ENCODE assay signal across 2 cellular contexts in the genomic region with DNA sequence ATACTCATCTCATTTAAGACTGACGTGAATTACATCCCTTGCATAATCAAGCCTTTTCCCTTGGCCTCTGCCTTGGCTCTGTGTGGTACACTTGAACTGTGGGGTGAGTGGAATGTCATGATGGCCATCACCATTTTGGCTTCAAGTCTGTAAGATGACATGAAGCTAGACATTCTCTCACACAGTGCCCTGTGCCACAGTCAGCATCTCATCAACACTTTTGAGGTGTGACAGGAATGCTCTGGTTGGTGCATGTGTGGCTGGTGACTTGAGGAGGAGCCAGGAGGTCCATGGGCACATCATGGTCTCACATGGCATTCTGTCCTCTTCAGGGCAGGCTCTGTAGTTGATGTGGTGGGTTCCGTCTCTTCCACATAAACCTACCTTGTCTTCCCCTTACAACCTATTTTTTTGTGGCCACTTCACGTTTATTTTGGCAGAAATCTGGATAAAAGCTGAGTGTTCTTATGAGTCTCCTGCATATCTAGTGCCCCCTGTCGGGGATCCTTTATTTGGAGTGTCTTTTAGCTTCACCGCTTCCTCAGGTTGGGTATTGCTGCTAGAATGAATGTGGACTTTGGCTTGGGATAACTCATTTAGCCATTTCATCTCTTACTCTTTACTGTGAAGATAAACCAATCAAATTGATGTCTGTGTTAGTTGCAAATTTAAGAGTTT.
TF ChIP-seq lines count a peak whose summit lies in the region.

No MANE protein-coding gene starts in this region.

TF ChIP-seq in GM12878, 131 proteins besides CTCF, POLR2A, EP300 and RAD21:
- TF ChIP-seq ZNF274 (IDR thresholded peaks at IDR 0.05; ENCODE audit: insufficient read depth, insufficient read length) = no peak
- TF ChIP-seq NFYA (IDR thresholded peaks at IDR 0.05; ENCODE audit: borderline replicate concordance, low read depth, low read length) = no peak
- TF ChIP-seq, protein P1, sequence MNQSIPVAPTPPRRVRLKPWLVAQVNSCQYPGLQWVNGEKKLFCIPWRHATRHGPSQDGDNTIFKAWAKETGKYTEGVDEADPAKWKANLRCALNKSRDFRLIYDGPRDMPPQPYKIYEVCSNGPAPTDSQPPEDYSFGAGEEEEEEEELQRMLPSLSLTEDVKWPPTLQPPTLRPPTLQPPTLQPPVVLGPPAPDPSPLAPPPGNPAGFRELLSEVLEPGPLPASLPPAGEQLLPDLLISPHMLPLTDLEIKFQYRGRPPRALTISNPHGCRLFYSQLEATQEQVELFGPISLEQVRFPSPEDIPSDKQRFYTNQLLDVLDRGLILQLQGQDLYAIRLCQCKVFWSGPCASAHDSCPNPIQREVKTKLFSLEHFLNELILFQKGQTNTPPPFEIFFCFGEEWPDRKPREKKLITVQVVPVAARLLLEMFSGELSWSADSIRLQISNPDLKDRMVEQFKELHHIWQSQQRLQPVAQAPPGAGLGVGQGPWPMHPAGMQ (IDR thresholded peaks at IDR 0.05; ENCODE audit: borderline replicate concordance) = no peak
- TF ChIP-seq FOXM1 (IDR thresholded peaks at IDR 0.05; ENCODE audit: low read depth, low read length) = no peak
- TF ChIP-seq NFIC (IDR thresholded peaks at IDR 0.05; ENCODE audit: low read depth, low read length) = no peak
- no peak for TF ChIP-seq ATF7 (IDR thresholded peaks at IDR 0.05; ENCODE audit: low read depth)
- no peak for TF ChIP-seq TCF12 (IDR thresholded peaks at IDR 0.05; ENCODE audit: low read depth, low read length)
- no peak for TF ChIP-seq POLR2AphosphoS5 (IDR thresholded peaks at IDR 0.05; ENCODE audit: low read length)
- TF ChIP-seq, protein P2, sequence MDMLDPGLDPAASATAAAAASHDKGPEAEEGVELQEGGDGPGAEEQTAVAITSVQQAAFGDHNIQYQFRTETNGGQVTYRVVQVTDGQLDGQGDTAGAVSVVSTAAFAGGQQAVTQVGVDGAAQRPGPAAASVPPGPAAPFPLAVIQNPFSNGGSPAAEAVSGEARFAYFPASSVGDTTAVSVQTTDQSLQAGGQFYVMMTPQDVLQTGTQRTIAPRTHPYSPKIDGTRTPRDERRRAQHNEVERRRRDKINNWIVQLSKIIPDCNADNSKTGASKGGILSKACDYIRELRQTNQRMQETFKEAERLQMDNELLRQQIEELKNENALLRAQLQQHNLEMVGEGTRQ (IDR thresholded peaks at IDR 0.05; ENCODE audit: borderline replicate concordance, low read depth, low read length) = no peak
- TF ChIP-seq BACH1 (IDR thresholded peaks at IDR 0.05; ENCODE audit: borderline replicate concordance) = no peak
- no peak for TF ChIP-seq JUNB (IDR thresholded peaks at IDR 0.05)
- TF ChIP-seq NR2C2 (IDR thresholded peaks at IDR 0.05; ENCODE audit: borderline replicate concordance, control insufficient read depth, insufficient read length, low read depth) = no peak
- TF ChIP-seq HCFC1 (IDR thresholded peaks at IDR 0.05; ENCODE audit: low read length) = no peak
- no peak for TF ChIP-seq EGR1 (IDR thresholded peaks at IDR 0.05; ENCODE audit: borderline replicate concordance in 1 of 2, low read depth in 2 of 2, low read length in 2 of 2)
- TF ChIP-seq TCF7 (IDR thresholded peaks at IDR 0.05; ENCODE audit: borderline replicate concordance) = no peak
- no peak for TF ChIP-seq MEF2A (IDR thresholded peaks at IDR 0.05; ENCODE audit: insufficient read depth, low read depth, low read length)
- no peak for TF ChIP-seq MYB (IDR thresholded peaks at IDR 0.05; ENCODE audit: borderline replicate concordance, low read depth, low read length)
- TF ChIP-seq, protein P3, sequence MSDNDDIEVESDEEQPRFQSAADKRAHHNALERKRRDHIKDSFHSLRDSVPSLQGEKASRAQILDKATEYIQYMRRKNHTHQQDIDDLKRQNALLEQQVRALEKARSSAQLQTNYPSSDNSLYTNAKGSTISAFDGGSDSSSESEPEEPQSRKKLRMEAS (IDR thresholded peaks at IDR 0.05; ENCODE audit: low read depth, low read length) = no peak
- TF ChIP-seq, protein P4, sequence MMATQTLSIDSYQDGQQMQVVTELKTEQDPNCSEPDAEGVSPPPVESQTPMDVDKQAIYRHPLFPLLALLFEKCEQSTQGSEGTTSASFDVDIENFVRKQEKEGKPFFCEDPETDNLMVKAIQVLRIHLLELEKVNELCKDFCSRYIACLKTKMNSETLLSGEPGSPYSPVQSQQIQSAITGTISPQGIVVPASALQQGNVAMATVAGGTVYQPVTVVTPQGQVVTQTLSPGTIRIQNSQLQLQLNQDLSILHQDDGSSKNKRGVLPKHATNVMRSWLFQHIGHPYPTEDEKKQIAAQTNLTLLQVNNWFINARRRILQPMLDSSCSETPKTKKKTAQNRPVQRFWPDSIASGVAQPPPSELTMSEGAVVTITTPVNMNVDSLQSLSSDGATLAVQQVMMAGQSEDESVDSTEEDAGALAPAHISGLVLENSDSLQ (IDR thresholded peaks at IDR 0.05) = no peak
TF ChIP-seq in GM12878: peak in this region for 0.

TF ChIP-seq in liver, 16 proteins besides CTCF, POLR2A, EP300 and RAD21:
- TF ChIP-seq YY1 (IDR thresholded peaks at IDR 0.05) (no peak), EGR1 (IDR thresholded peaks at IDR 0.05; ENCODE audit: low read depth in 2 of 2) (no peak), SP1 (IDR thresholded peaks at IDR 0.05) (no peak), FOXA1 (IDR thresholded peaks at IDR 0.05) (no peak), RXRA (IDR thresholded peaks at IDR 0.05) (no peak), HNF4A (conservative IDR thresholded peaks at IDR 0.05) (peak; percentile 15)
- TF ChIP-seq, protein P5, sequence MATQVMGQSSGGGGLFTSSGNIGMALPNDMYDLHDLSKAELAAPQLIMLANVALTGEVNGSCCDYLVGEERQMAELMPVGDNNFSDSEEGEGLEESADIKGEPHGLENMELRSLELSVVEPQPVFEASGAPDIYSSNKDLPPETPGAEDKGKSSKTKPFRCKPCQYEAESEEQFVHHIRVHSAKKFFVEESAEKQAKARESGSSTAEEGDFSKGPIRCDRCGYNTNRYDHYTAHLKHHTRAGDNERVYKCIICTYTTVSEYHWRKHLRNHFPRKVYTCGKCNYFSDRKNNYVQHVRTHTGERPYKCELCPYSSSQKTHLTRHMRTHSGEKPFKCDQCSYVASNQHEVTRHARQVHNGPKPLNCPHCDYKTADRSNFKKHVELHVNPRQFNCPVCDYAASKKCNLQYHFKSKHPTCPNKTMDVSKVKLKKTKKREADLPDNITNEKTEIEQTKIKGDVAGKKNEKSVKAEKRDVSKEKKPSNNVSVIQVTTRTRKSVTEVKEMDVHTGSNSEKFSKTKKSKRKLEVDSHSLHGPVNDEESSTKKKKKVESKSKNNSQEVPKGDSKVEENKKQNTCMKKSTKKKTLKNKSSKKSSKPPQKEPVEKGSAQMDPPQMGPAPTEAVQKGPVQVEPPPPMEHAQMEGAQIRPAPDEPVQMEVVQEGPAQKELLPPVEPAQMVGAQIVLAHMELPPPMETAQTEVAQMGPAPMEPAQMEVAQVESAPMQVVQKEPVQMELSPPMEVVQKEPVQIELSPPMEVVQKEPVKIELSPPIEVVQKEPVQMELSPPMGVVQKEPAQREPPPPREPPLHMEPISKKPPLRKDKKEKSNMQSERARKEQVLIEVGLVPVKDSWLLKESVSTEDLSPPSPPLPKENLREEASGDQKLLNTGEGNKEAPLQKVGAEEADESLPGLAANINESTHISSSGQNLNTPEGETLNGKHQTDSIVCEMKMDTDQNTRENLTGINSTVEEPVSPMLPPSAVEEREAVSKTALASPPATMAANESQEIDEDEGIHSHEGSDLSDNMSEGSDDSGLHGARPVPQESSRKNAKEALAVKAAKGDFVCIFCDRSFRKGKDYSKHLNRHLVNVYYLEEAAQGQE (IDR thresholded peaks at IDR 0.05) = no peak
- TF ChIP-seq, protein P3 (IDR thresholded peaks at IDR 0.05) = no peak
